In genomic region chr2:230441188-230441897, GRCh38 we compare ENCODE assay signal across 8 cellular contexts. TPM values are rescaled to one million over a fixed set of nuclear protein-coding genes. Genes with fewer than 3 reads are reported as not detected.
DNase-seq lines count a peak whose midpoint lies in the region; ATAC-seq, FAIRE-seq and TF ChIP-seq lines count a peak whose summit lies in the region.

No MANE protein-coding gene starts in this region.

- peaks cover 0 to 56% (median 39%) of the 10 kb centered on the region in 9 donors for H3K36me3 ChIP-seq in heart left ventricle
- H3K36me3 ChIP-seq in aorta (ENCODE audit: control insufficient read depth in 1 of 2, insufficient read depth in 2 of 2, low read length in 1 of 2): peaks cover 2 to 5% of the 10 kb centered on the region in 2 donors

- 67 to 76% (median 73%) methylated on average over 4 of the region's 4 CpGs for WGBS in heart left ventricle, 4 donors
- WGBS in aorta, 2 donors: 37 to 67% methylated on average over 4 of the region's 4 CpGs

- H3K4me1 Mint-ChIP-seq in activated CD8-positive, alpha-beta T cell treated with anti-CD3 and anti-CD28 coated beads for 36 hours (ENCODE audit: low read depth): peaks cover 61% of the 10 kb centered on the region

- peak; percentile 89 for FAIRE-seq in GM12891 (lab: Jason Lieb, UNC)
- FAIRE-seq in RCC 7860 (lab: Jason Lieb, UNC): no peak

- POLR2A ChIA-PET in activated CD8-positive, alpha-beta T cell treated with anti-CD3 and anti-CD28 coated beads for 36 hours (lab: Charles Lee): interaction anchor here (0.7 kb wide), 1 partner anchor 256 kb away, joined by 3 read pairs; no protein-coding TSS in a partner anchor

- peaks cover 0 to 65% (median 27%) of the 10 kb centered on the region in 12 donors for H3K4me1 ChIP-seq in heart left ventricle
- H3K4me1 ChIP-seq in aorta (ENCODE audit: control insufficient read depth in 1 of 2, insufficient read depth in 2 of 2, low read length in 2 of 2): peaks cover 0 to 2% of the 10 kb centered on the region in 2 donors

- DNase-seq in GM12891 (ENCODE audit: insufficient read length, low spot score) (no peak), heart left ventricle (no peak), aorta (no peak), NCI-H2196 (lab: John Stamatoyannopoulos, UW; ENCODE audit: unreplicated experiment) (no peak), RCC 7860 (ENCODE audit: low spot score) (no peak), amygdala (lab: John Stamatoyannopoulos, UW) (no peak)
- peak; percentile 82 for DNase-seq in activated CD8-positive, alpha-beta T cell treated with anti-CD3 and anti-CD28 coated beads for 36 hours

- no peak for TF ChIP-seq CTCF in activated CD8-positive, alpha-beta T cell treated with anti-CD3 and anti-CD28 coated beads for 36 hours (IDR thresholded peaks at IDR 0.05)
- no peak for TF ChIP-seq CTCF in heart left ventricle (IDR thresholded peaks at IDR 0.05)

- no peaks in the 10 kb centered on the region for H3K27me3 ChIP-seq in heart left ventricle
- H3K27me3 ChIP-seq in aorta (ENCODE audit: control insufficient read depth in 1 of 2, insufficient read depth in 2 of 2, low read length in 1 of 2): no peaks in the 10 kb centered on the region

- peak overlapping the region; percentile 43 for H3K4me3 Mint-ChIP-seq in activated CD8-positive, alpha-beta T cell treated with anti-CD3 and anti-CD28 coated beads for 36 hours

- H3K27ac Mint-ChIP-seq in activated CD8-positive, alpha-beta T cell treated with anti-CD3 and anti-CD28 coated beads for 36 hours: peak overlapping the region; percentile 89

- H3K4me3 ChIP-seq in heart left ventricle: no peak overlapping the region
- H3K4me3 ChIP-seq in aorta (ENCODE audit: low read length in 2 of 2): no peak overlapping the region

- peak; percentile 67 for ATAC-seq in HG02885 (IDR thresholded peaks at IDR 0.05; ENCODE audit: poor library complexity, unreplicated experiment)
- ATAC-seq in activated CD8-positive, alpha-beta T cell treated with anti-CD3 and anti-CD28 coated beads for 36 hours: peak; percentile 87
- ATAC-seq in heart left ventricle: peak in 3 of 4 donors; percentile 62 to 80 (median 75)
- ATAC-seq in aorta (ENCODE audit: low FRiP score): peak; percentile 19

- peaks cover 74% of the 10 kb centered on the region for H3K36me3 Mint-ChIP-seq in activated CD8-positive, alpha-beta T cell treated with anti-CD3 and anti-CD28 coated beads for 36 hours (ENCODE audit: low read depth)

- CTCF ChIA-PET in activated CD8-positive, alpha-beta T cell treated with anti-CD3 and anti-CD28 coated beads for 36 hours (lab: Charles Lee): no interaction called here

- peak overlapping the region in 1 of 12 donors; percentile 64 for H3K27ac ChIP-seq in heart left ventricle
- H3K27ac ChIP-seq in aorta (ENCODE audit: low read depth in 1 of 2, low read length in 2 of 2): no peak overlapping the region

- peaks cover 3% of the 10 kb centered on the region for H3K9me3 Mint-ChIP-seq in activated CD8-positive, alpha-beta T cell treated with anti-CD3 and anti-CD28 coated beads for 36 hours

- TF ChIP-seq POLR2A in GM12891 (IDR thresholded peaks at IDR 0.05; ENCODE audit: low read depth, low read length) (no peak), heart left ventricle (IDR thresholded peaks at IDR 0.05) (no peak)

- H3K9me3 ChIP-seq in heart left ventricle (peaks cover 0 to 10% (median 2%) of the 10 kb centered on the region in 12 donors), aorta (ENCODE audit: control insufficient read depth, low read length) (no peaks in the 10 kb centered on the region)

- H3K27me3 Mint-ChIP-seq in activated CD8-positive, alpha-beta T cell treated with anti-CD3 and anti-CD28 coated beads for 36 hours: no peaks in the 10 kb centered on the region

- intact Hi-C loops in activated CD8-positive, alpha-beta T cell treated with anti-CD3 and anti-CD28 coated beads for 36 hours (cut with micrococcal nuclease): loop anchor here (10.0 kb wide), 2 partner anchors 217 to 353 kb away; partner anchors contain the start of gene SP140
- intact Hi-C loops in heart left ventricle (cut with DNase I): no loop called here
- intact Hi-C loops in aorta (cut with DNase I): no loop called here

TF ChIP-seq in GM12891, 5 proteins besides CTCF, POLR2A, EP300 and RAD21:
- TF ChIP-seq POLR2AphosphoS5 (IDR thresholded peaks at IDR 0.05; ENCODE audit: low read depth, low read length) (peak; percentile 66; the same call in 1 of the 2 replicates), PAX5 (IDR thresholded peaks at IDR 0.05; ENCODE audit: insufficient read depth, low read length, severe bottlenecking) (no peak)

RNA-seq across cellular contexts. Expression of gene SP100, which starts 25.3 kb away (rescaled TPM):
- polyA plus RNA-seq in GM12891 (2012; ENCODE audit: low read depth, missing spikeins): 137 TPM
- total RNA-seq in activated CD8-positive, alpha-beta T cell treated with anti-CD3 and anti-CD28 coated beads for 36 hours: 100 to 1,000 TPM; 108 TPM
- total RNA-seq in heart left ventricle (100 to 1,000 TPM in 2 of 9 donors, 10 to 100 TPM in 7; 52.2 to 133 (median 67.6) TPM), aorta (100 to 1,000 TPM; 122 to 171 TPM)
- polyA plus RNA-seq in heart left ventricle (10 to 100 TPM; 32.6 to 48.8 TPM), aorta (10 to 100 TPM; 58.7 to 70.8 TPM)

Comparison
In these comparisons a context has a peak if more than half of its experiments do, and no peak if none do; other contexts are left out.
1. ATAC-seq: peak in every context shown above with its lines; median percentile 87 in activated CD8-positive, alpha-beta T cell treated with anti-CD3 and anti-CD28 coated beads for 36 hours; 75 in heart left ventricle; 67 in HG02885; 19 in aorta.